In genomic region chr5:141431286-141431685, GRCh38 we compare ENCODE assay signal across 10 cellular contexts. TPM values are rescaled to one million over a fixed set of nuclear protein-coding genes. Genes with fewer than 3 reads are reported as not detected.
DNase-seq lines count a peak whose midpoint lies in the region; ATAC-seq, FAIRE-seq and TF ChIP-seq lines count a peak whose summit lies in the region.
"Had no signal": no experiment of that assay in that cellular context is flagged by ENCODE, and none has a peak within 500 bp of the region (broad histone marks: within the 10 kb centered on the region; RNA-seq: fewer than 3 reads in every experiment).

No MANE protein-coding gene starts in this region.

- DNase-seq in HFF-Myc (ENCODE audit: extremely low read depth, low read depth) (no peak), brain microvascular endothelial cell (no peak), omental fat pad (ENCODE audit: low spot score) (no peak), NCI-H187 (lab: John Stamatoyannopoulos, UW) (no peak), small intestine (no peak), NCI-H345 treated with DMSO at 0.1 percent for 48 hours (lab: John Stamatoyannopoulos, UW; ENCODE audit: unreplicated experiment) (no peak), C1 segment of cervical spinal cord (lab: John Stamatoyannopoulos, UW) (no peak)
- DNase-seq: activated CD4-positive, CD25-positive, alpha-beta regulatory T cell; NCI-H69 had no signal

- peak; percentile 14 for TF ChIP-seq POLR2A in GM10847 (IDR thresholded peaks at IDR 0.05; ENCODE audit: extremely low read depth, insufficient read length)

- H3K27ac ChIP-seq in brain microvascular endothelial cell (no peak overlapping the region), small intestine (ENCODE audit: low read depth in 1 of 2, low read length in 1 of 2) (no peak overlapping the region)

- H3K9me3 ChIP-seq in small intestine (ENCODE audit: control insufficient read depth, low read depth) = peaks cover 2% of the 10 kb centered on the region

- H3K27me3 ChIP-seq in brain microvascular endothelial cell (replicated peaks) = no peaks in the 10 kb centered on the region
- H3K27me3 ChIP-seq in small intestine (ENCODE audit: control insufficient read depth in 2 of 2, insufficient read depth in 2 of 2, low read length in 2 of 2) = peaks cover 0 to 10% of the 10 kb centered on the region in 2 donors

- TF ChIP-seq CTCF in HFF-Myc (IDR thresholded peaks at IDR 0.05; ENCODE audit: low read depth, low read length, missing control alignments) = no peak
- no peak for TF ChIP-seq CTCF in brain microvascular endothelial cell (IDR thresholded peaks at IDR 0.05; ENCODE audit: low read depth, low read length, missing control alignments)
- TF ChIP-seq CTCF in omental fat pad (IDR thresholded peaks at IDR 0.05) = no peak

- no peaks in the 10 kb centered on the region for H3K36me3 ChIP-seq in brain microvascular endothelial cell (replicated peaks)
- H3K36me3 ChIP-seq in small intestine (ENCODE audit: control insufficient read depth in 2 of 2, insufficient read depth in 2 of 2, low read length in 2 of 2) = no peaks in the 10 kb centered on the region

- no peak for FAIRE-seq in small intestine (lab: Jason Lieb, UNC)

- in situ Hi-C loops in brain microvascular endothelial cell (cut with HindIII; ENCODE audit: low pct_ligation_motif_present, low sequenced_read_pairs) = no loop called here

- 17 to 44% (median 40%) methylated on average over 37 of the region's 37 CpGs for WGBS in small intestine, 3 donors

- H3K4me3 ChIP-seq in HFF-Myc (replicated peaks; ENCODE audit: low read depth, low read length) (peak overlapping the region; percentile 26), brain microvascular endothelial cell (ENCODE audit: low read depth, low read length) (peak overlapping the region; percentile 55), small intestine (ENCODE audit: low read depth in 1 of 2, low read length in 2 of 2) (no peak overlapping the region)

- no peaks in the 10 kb centered on the region for H3K4me1 ChIP-seq in small intestine (ENCODE audit: control insufficient read depth in 2 of 2, insufficient read depth in 1 of 2, low read depth in 1 of 2, low read length in 1 of 2)

- peak; percentile 51 for ATAC-seq in omental fat pad (ENCODE audit: low FRiP score)

RNA-seq across cellular contexts. Expression of gene PCDHGA12, which starts 1.0 kb away (rescaled TPM):
- total RNA-seq in omental fat pad = 10 to 100 TPM in 3 of 4 donors, 1 to 10 TPM in 1; 7.5 to 18.4 (median 14.2) TPM
- polyA plus RNA-seq in small intestine = 1 to 10 TPM in 1 of 3 donors, under 1 TPM in 1, not detected in 1; 0.54 to 1.5 TPM

RNA-seq across cellular contexts. Expression of gene PCDHGA11, which starts 10.4 kb away (rescaled TPM):
- 10 to 100 TPM in 1 of 4 donors, 1 to 10 TPM in 3; 3.1 to 12.1 (median 5.3) TPM for total RNA-seq in omental fat pad
- 1 to 10 TPM in 1 of 3 donors, not detected in 2; 1.0 TPM for polyA plus RNA-seq in small intestine

RNA-seq across cellular contexts. Expression of gene PCDHGB7, which starts 13.8 kb away (rescaled TPM):
- 10 to 100 TPM in 2 of 4 donors, 1 to 10 TPM in 2; 7.8 to 25.2 (median 10.2) TPM for total RNA-seq in omental fat pad
- polyA plus RNA-seq in small intestine = 1 to 10 TPM in 1 of 3 donors, not detected in 2; 2.8 TPM

RNA-seq across cellular contexts. Expression of gene PCDHGA10, which starts 18.5 kb away (rescaled TPM):
- total RNA-seq in omental fat pad = 10 to 100 TPM in 1 of 4 donors, 1 to 10 TPM in 3; 5.5 to 14.0 (median 6.8) TPM
- polyA plus RNA-seq in small intestine = 1 to 10 TPM in 1 of 3 donors, under 1 TPM in 1, not detected in 1; 0.27 to 1.2 TPM

RNA-seq across cellular contexts. Expression of gene PCDHGB6, which starts 23.5 kb away (rescaled TPM):
- 10 to 100 TPM in 1 of 4 donors, 1 to 10 TPM in 3; 4.2 to 12.6 (median 6.5) TPM for total RNA-seq in omental fat pad
- 1 to 10 TPM in 1 of 3 donors, not detected in 2; 1.4 TPM for polyA plus RNA-seq in small intestine

Comparison
In these comparisons a context has a peak if more than half of its experiments do, and no peak if none do; other contexts are left out.
1. H3K4me3 ChIP-seq: peak in HFF-Myc (single experiment) and brain microvascular endothelial cell (single experiment); none in small intestine (0 of 2).